8 cellular contexts compared by ENCODE assay signal in the genomic region with DNA sequence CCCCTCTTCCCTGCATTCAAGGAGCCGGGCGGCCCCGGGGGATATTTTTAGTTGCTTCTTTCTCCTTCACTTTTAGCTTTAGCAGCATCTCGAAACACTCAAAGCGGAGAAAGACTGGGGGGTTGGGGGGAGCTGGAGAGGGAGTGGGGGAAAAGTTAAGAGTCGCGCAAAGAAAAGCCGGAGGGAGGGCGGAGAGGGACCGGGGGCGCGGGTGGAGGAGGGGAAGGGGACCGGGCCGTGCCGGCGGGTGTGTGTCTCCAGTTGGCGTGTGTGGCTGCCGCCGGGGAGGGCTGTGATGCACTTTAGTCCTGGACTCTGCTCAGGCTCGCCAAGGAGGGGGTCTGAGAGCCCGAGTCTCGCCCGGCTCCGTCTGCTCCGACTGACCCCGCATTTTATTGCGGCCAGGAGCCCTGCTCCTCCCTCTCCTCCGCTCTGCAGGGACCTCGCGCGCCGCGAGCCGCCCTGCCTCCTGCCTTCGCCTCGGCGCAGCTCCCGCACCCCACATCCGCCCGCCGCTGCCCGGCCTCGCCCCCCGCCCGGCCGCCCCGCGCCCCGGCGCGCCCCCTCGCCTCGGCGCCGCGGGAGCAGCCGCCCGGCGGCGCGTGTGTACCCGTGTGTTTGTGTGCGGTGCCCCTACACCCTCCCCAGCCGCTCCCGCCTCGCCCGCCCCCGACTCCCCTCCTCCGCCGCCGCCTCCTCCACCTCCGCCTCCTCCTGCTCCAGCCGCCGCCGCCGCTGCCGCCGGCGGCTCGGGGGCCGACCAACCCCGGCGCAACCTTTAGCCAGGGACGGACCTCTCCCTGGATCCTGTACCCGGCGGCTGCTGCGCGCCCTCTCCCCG. TPM values are rescaled to one million over a fixed set of nuclear protein-coding genes. Genes with fewer than 3 reads are reported as not detected.
DNase-seq lines count a peak whose midpoint lies in the region; ATAC-seq lines count a peak whose summit lies in the region.

No MANE protein-coding gene starts in this region.

- peaks cover 40% of the 10 kb centered on the region for H3K4me1 ChIP-seq in HUES48 (ENCODE audit: control insufficient read depth, insufficient read depth, low read length)

- peak overlapping the region; percentile 91 for H3K27ac Mint-ChIP-seq in T-helper 17 cell

- H3K27me3 ChIP-seq in HUES48 (ENCODE audit: control insufficient read depth, insufficient read depth, low read length): no peaks in the 10 kb centered on the region

- peak; percentile 17 for ATAC-seq in GM18511 (IDR thresholded peaks at IDR 0.05; ENCODE audit: unreplicated experiment)
- ATAC-seq in T-helper 17 cell: peak; percentile 21

- DNase-seq in A172 (ENCODE audit: low spot score): peak; percentile 52
- DNase-seq in T-helper 17 cell: peak; percentile 15 to 25 (median 25)
- DNase-seq in astrocyte of the hippocampus (ENCODE audit: low read depth, low spot score): peak; percentile 86
- DNase-seq in hypothalamus (lab: John Stamatoyannopoulos, UW): peak; percentile 10 to 85 (median 64)
- peak; percentile 19 for DNase-seq in renal cortical epithelial cell (ENCODE audit: low read depth)
- no peak for DNase-seq in NCI-H1436 (lab: John Stamatoyannopoulos, UW)

- peak overlapping the region; percentile 98 for H3K4me3 ChIP-seq in HUES48 (ENCODE audit: low read depth, low read length)

- H3K4me3 Mint-ChIP-seq in T-helper 17 cell: peak overlapping the region; percentile 100

- H3K9ac ChIP-seq in HUES48 (ENCODE audit: low read depth, low read length): peak overlapping the region; percentile 86

- H3K27ac ChIP-seq in HUES48 (ENCODE audit: low read depth, low read length): peak overlapping the region; percentile 95

- H3K27me3 Mint-ChIP-seq in T-helper 17 cell: no peaks in the 10 kb centered on the region

- peaks cover 22% of the 10 kb centered on the region for H3K4me1 Mint-ChIP-seq in T-helper 17 cell

- H3K9me3 ChIP-seq in HUES48 (ENCODE audit: control insufficient read depth, insufficient read depth, low read length) (no peaks in the 10 kb centered on the region), T-helper 17 cell (ENCODE audit: control insufficient read depth, low read length, poor library complexity, severe bottlenecking) (no peaks in the 10 kb centered on the region)

- H3K36me3 Mint-ChIP-seq in T-helper 17 cell (ENCODE audit: low read depth): peaks cover 7% of the 10 kb centered on the region

- 0 out of 2 replicates have a peak, but pooled peaks cover 5% of the 10 kb centered on the region for H3K36me3 ChIP-seq in HUES48 (ENCODE audit: control insufficient read depth, insufficient read depth, low read length)

RNA-seq across cellular contexts. Expression of gene ZNF827, which starts 1.4 kb away (rescaled TPM):
- total RNA-seq in A172 (2014; rRNA removed; shearing (Covaris generic)): 10.8 and 14.1 TPM in 2 replicates
- total RNA-seq in T-helper 17 cell (10 to 100 TPM; 14.9 to 16.3 TPM), renal cortical epithelial cell (4.7 and 24.5 TPM in 2 replicates)
